ENCODE assay signal across 11 cellular contexts in genomic region chr14:22978873-22979671, GRCh38. TPM values are rescaled to one million over a fixed set of nuclear protein-coding genes. Genes with fewer than 3 reads are reported as not detected.
DNase-seq lines count a peak whose midpoint lies in the region; ATAC-seq, FAIRE-seq and TF ChIP-seq lines count a peak whose summit lies in the region.
"Had no signal": no experiment of that assay in that cellular context is flagged by ENCODE, and none has a peak within 500 bp of the region (broad histone marks: within the 10 kb centered on the region; RNA-seq: fewer than 3 reads in every experiment).

No MANE protein-coding gene starts in this region.

- no peak overlapping the region for H3K56ac ChIP-seq in H9 (ENCODE audit: insufficient read length, low read depth, low read length)

- no peak overlapping the region for H3K18ac ChIP-seq in H9 (ENCODE audit: insufficient read length, low read depth, low read length)

- H4K20me1 ChIP-seq in H9 (ENCODE audit: control insufficient read depth, insufficient read depth, insufficient read length) (peaks cover 3% of the 10 kb centered on the region), keratinocyte (ENCODE audit: control insufficient read depth, extremely low read depth, insufficient read depth, low read length) (peaks cover 2% of the 10 kb centered on the region)

- H4K5ac ChIP-seq in H9 (ENCODE audit: insufficient read length, low read depth, low read length): no peak overlapping the region

- H3K79me1 ChIP-seq in H9 (ENCODE audit: insufficient read depth, low read depth, low read length, poor library complexity, severe bottlenecking): no peaks in the 10 kb centered on the region

- H3K23me2 ChIP-seq in H9 (ENCODE audit: insufficient read length, low read depth, low read length, poor library complexity, severe bottlenecking): peaks cover 17% of the 10 kb centered on the region

- H2BK20ac ChIP-seq in H9 (ENCODE audit: low read depth, low read length, poor library complexity, severe bottlenecking): no peak overlapping the region

- H2AFZ ChIP-seq in H9 (ENCODE audit: low read length) (no peak overlapping the region), keratinocyte (ENCODE audit: control insufficient read depth, low read length) (no peak overlapping the region)

- H3K79me2 ChIP-seq in H9 (ENCODE audit: insufficient read depth, low read length) (0 out of 2 replicates have a peak, but pooled peaks cover 2% of the 10 kb centered on the region), keratinocyte (ENCODE audit: control insufficient read depth, insufficient read depth, low read length) (peaks cover 56% of the 10 kb centered on the region)

- H4K91ac ChIP-seq in H9 (ENCODE audit: insufficient read length, low read depth, low read length): no peak overlapping the region

- FAIRE-seq in keratinocyte (lab: Jason Lieb, UNC): peak; percentile 58

- TF ChIP-seq CTCF in H9 (conservative IDR thresholded peaks at IDR 0.05) (no peak), keratinocyte (optimal IDR thresholded peaks at IDR 0.05 in 1 of 3, IDR thresholded peaks at IDR 0.05 in 1 of 3, conservative IDR thresholded peaks at IDR 0.05 in 1 of 3; ENCODE audit: extremely low read depth in 1 of 3, insufficient read depth in 2 of 3, low read length in 3 of 3) (peak in 1 of 3 experiments; percentile 39)

- no peak overlapping the region; the same call in 1 of the 2 replicates for H3K4ac ChIP-seq in H9 (ENCODE audit: low read depth, low read length)

- no peak overlapping the region for H4K8ac ChIP-seq in H9 (replicated peaks; ENCODE audit: insufficient read length, low read depth, low read length)

- dilution Hi-C loops in keratinocyte (cut with MboI; ENCODE audit: extremely low pct_ligation_motif_present, low sequenced_read_pairs): no loop called here

- no peak for ATAC-seq in GM18511 (IDR thresholded peaks at IDR 0.05; ENCODE audit: unreplicated experiment)
- ATAC-seq in GM19023 (IDR thresholded peaks at IDR 0.05; ENCODE audit: unreplicated experiment): no peak

- H3K27me3 ChIP-seq in H9 (ENCODE audit: insufficient read depth, low read length): no peaks in the 10 kb centered on the region
- no peaks in the 10 kb centered on the region for H3K27me3 ChIP-seq in adipocyte (replicated peaks; ENCODE audit: control insufficient read depth, insufficient read depth, low read length)
- H3K27me3 ChIP-seq in keratinocyte (ENCODE audit: control insufficient read depth, extremely low read depth, insufficient read depth, low read length): no peaks in the 10 kb centered on the region
- H3K27me3 ChIP-seq in subcutaneous abdominal adipose tissue (ENCODE audit: control insufficient read depth in 5 of 5, insufficient read depth in 4 of 5, low read length in 5 of 5): no peaks in the 10 kb centered on the region
- H3K27me3 ChIP-seq: ovary had no signal

- H3K27ac ChIP-seq in H9 (ENCODE audit: insufficient read length, low read depth, low read length): peak overlapping the region; percentile 8
- H3K27ac ChIP-seq in keratinocyte (ENCODE audit: control insufficient read depth, insufficient read depth, low read length): peak overlapping the region; percentile 95
- peak overlapping the region; percentile 79 for H3K27ac ChIP-seq in subcutaneous abdominal adipose tissue (ENCODE audit: low read depth, low read length)

- no peaks in the 10 kb centered on the region; the same call in 1 of the 2 replicates for H3K27me3 Mint-ChIP-seq in H9 (ENCODE audit: low read depth)

- no peak overlapping the region for H2BK15ac ChIP-seq in H9 (ENCODE audit: low read depth, low read length)

- H3K4me3 ChIP-seq in adipocyte (ENCODE audit: low read length) (no peak overlapping the region), keratinocyte (ENCODE audit: control insufficient read depth in 2 of 3, extremely low read depth in 1 of 3, insufficient read depth in 2 of 3, low read depth in 1 of 3, low read length in 3 of 3) (peak overlapping the region; percentile 80 to 99 (median 95)), subcutaneous abdominal adipose tissue (ENCODE audit: low read depth in 1 of 5, low read length in 5 of 5) (no peak overlapping the region)
- H3K4me3 ChIP-seq: ovary had no signal

- H2BK12ac ChIP-seq in H9 (ENCODE audit: insufficient read length, low read depth, low read length): no peak overlapping the region

- peaks cover 0 to 2% of the 10 kb centered on the region in 2 experiments; a peak in 2 of 5 replicates for H3K9me3 Mint-ChIP-seq in H9
- H3K9me3 Mint-ChIP-seq: stimulated activated naive CD8-positive, alpha-beta T cell treated with anti-CD3 and anti-CD28 coated beads, Interleukin-15, Interleukin-2, amounts not matched to agents 100 ng/mL and 50 ng/mL, for 24 hours had no signal

- peaks cover 16 to 56% (median 55%) of the 10 kb centered on the region in 3 experiments; a peak in 6 of 7 replicates for H3K36me3 Mint-ChIP-seq in H9 (ENCODE audit: insufficient read depth in 1 of 3, low read depth in 3 of 3)

- no peak overlapping the region for H2BK120ac ChIP-seq in H9 (ENCODE audit: low read depth, low read length, poor library complexity, severe bottlenecking)

- H2BK5ac ChIP-seq in H9 (ENCODE audit: insufficient read length, low read length): no peak overlapping the region

- H3K4me2 ChIP-seq in H9 (ENCODE audit: insufficient read depth, insufficient read length, low read length) (peak overlapping the region; percentile 96), keratinocyte (ENCODE audit: control insufficient read depth, extremely low read depth, insufficient read depth, low read depth, low read length) (peak overlapping the region; percentile 96)

- H3K23ac ChIP-seq in H9 (ENCODE audit: insufficient read length, low read depth, low read length): no peak overlapping the region

- no peaks in the 10 kb centered on the region for H3K9me1 ChIP-seq in keratinocyte (ENCODE audit: control insufficient read depth, extremely low read depth, insufficient read depth, low read length)

- no peak overlapping the region for H3K14ac ChIP-seq in H9 (ENCODE audit: insufficient read depth, low read length)

- peaks cover 20% of the 10 kb centered on the region for H3K4me1 ChIP-seq in H9 (ENCODE audit: insufficient read depth, low read length)
- H3K4me1 ChIP-seq in adipocyte (ENCODE audit: control insufficient read depth, insufficient read depth, low read length): peaks cover 48% of the 10 kb centered on the region
- peaks cover 49% of the 10 kb centered on the region for H3K4me1 ChIP-seq in keratinocyte (ENCODE audit: control insufficient read depth, extremely low read depth, insufficient read depth, low read length)
- peaks cover 7 to 66% (median 58%) of the 10 kb centered on the region in 5 donors for H3K4me1 ChIP-seq in subcutaneous abdominal adipose tissue (ENCODE audit: control insufficient read depth in 5 of 5, insufficient read depth in 5 of 5, low read length in 5 of 5)

- no peak overlapping the region for H3T11ph ChIP-seq in H9 (ENCODE audit: low read length)

- no CpG with 5 or more reads among the region's 7 CpGs for WGBS in H9 (ENCODE audit: extremely low coverage, insufficient read length, low lambda C conversion rate)

- peaks cover 6% of the 10 kb centered on the region for H3K36me3 ChIP-seq in adipocyte (ENCODE audit: control insufficient read depth, insufficient read depth, low read length, severe bottlenecking)
- H3K36me3 ChIP-seq in keratinocyte (ENCODE audit: control insufficient read depth in 2 of 2, extremely low read depth in 1 of 2, insufficient read depth in 2 of 2, low read length in 2 of 2): peaks cover 21 to 48% of the 10 kb centered on the region in 2 experiments
- H3K36me3 ChIP-seq in subcutaneous abdominal adipose tissue (ENCODE audit: control insufficient read depth in 5 of 5, insufficient read depth in 5 of 5, low read length in 5 of 5): no peaks in the 10 kb centered on the region
- H3K36me3 ChIP-seq: ovary had no signal

- peak overlapping the region; percentile 90 to 100 (median 98); a peak in 6 of 7 replicates for H3K27ac Mint-ChIP-seq in H9

- H3K9me3 ChIP-seq in H9 (ENCODE audit: control insufficient read depth, low read depth, low read length) (no peaks in the 10 kb centered on the region), adipocyte (ENCODE audit: control insufficient read depth, low read length) (no peaks in the 10 kb centered on the region), keratinocyte (ENCODE audit: control insufficient read depth, low read depth, low read length) (no peaks in the 10 kb centered on the region), subcutaneous abdominal adipose tissue (ENCODE audit: control insufficient read depth in 5 of 5, low read length in 5 of 5) (no peaks in the 10 kb centered on the region)
- H3K9me3 ChIP-seq: ovary had no signal

- H3K4me3 Mint-ChIP-seq in H9: peak overlapping the region; percentile 76; a peak in 4 of 5 replicates
- H3K4me3 Mint-ChIP-seq: stimulated activated naive CD8-positive, alpha-beta T cell treated with anti-CD3 and anti-CD28 coated beads, Interleukin-15, Interleukin-2, amounts not matched to agents 100 ng/mL and 50 ng/mL, for 24 hours had no signal

- no peak overlapping the region for H2AK5ac ChIP-seq in H9 (ENCODE audit: insufficient read length, low read length)

- no peak overlapping the region for H3K9ac ChIP-seq in H9 (ENCODE audit: extremely low read depth, insufficient read length, low read length)
- peak overlapping the region; percentile 7 for H3K9ac ChIP-seq in adipocyte (ENCODE audit: low read length)
- peak overlapping the region; percentile 92 for H3K9ac ChIP-seq in keratinocyte (ENCODE audit: control insufficient read depth, extremely low read depth, insufficient read depth, low read length)
- no peak overlapping the region for H3K9ac ChIP-seq in subcutaneous abdominal adipose tissue (ENCODE audit: low read length in 5 of 5)

- H3K4me1 Mint-ChIP-seq in H9: peaks cover 42 to 50% of the 10 kb centered on the region in 2 experiments

- DNase-seq in H9 (no peak), adipocyte (ENCODE audit: low read depth) (no peak), keratinocyte (ENCODE audit: low read depth, low spot score) (peak; percentile 94), AG08395 (ENCODE audit: low spot score) (no peak), NCI-H510A (lab: John Stamatoyannopoulos, UW) (no peak)
- DNase-seq: activated CD8-positive, alpha-beta memory T cell treated with anti-CD3 and anti-CD28 coated beads, Interleukin-2, amount 50 U/mL, for 48 hours had no signal

RNA-seq across cellular contexts. Expression of gene AJUBA, which starts 3.3 kb away (rescaled TPM):
- 44.3 and 44.9 TPM in 2 replicates for total RNA-seq in H9 (2021)
- 128 to 206 TPM (median 157 TPM) in 3 replicates for polyA plus RNA-seq in keratinocyte
- polyA plus RNA-seq in keratinocyte (2011; ENCODE audit: low read depth): 22.0 TPM
- 81.7 and 183 TPM in 2 replicates for polyA plus RNA-seq in keratinocyte (2011; cell fraction: cytosol; rRNA removed)
- polyA plus RNA-seq in keratinocyte (2011; cell fraction: nucleus; rRNA removed): 187 and 224 TPM in 2 replicates
- 93.6 and 129 TPM in 2 replicates for polyA plus RNA-seq in keratinocyte (2012; ENCODE audit: low replicate concordance)
- polyA minus RNA-seq in keratinocyte: 310 to 512 TPM (median 327 TPM) in 3 replicates
- polyA minus RNA-seq in keratinocyte (2011; cell fraction: cytosol; rRNA and poly(A)+ RNA removed): 141 TPM
- polyA minus RNA-seq in keratinocyte (2011; cell fraction: nucleus; rRNA and poly(A)+ RNA removed): 116 and 187 TPM in 2 replicates

RNA-seq across cellular contexts. Expression of gene HAUS4, which starts 22.2 kb away (rescaled TPM):
- total RNA-seq in H9 (2021): 62.7 and 66.3 TPM in 2 replicates
- 16.6 to 25.5 TPM (median 23.6 TPM) in 3 replicates for polyA plus RNA-seq in keratinocyte
- 53.5 TPM for polyA plus RNA-seq in keratinocyte (2011; ENCODE audit: low read depth)
- polyA plus RNA-seq in keratinocyte (2011; cell fraction: cytosol; rRNA removed): 13.2 and 14.7 TPM in 2 replicates
- 14.5 and 18.2 TPM in 2 replicates for polyA plus RNA-seq in keratinocyte (2011; cell fraction: nucleus; rRNA removed)
- 18.4 and 25.0 TPM in 2 replicates for polyA plus RNA-seq in keratinocyte (2012; ENCODE audit: low replicate concordance)
- polyA minus RNA-seq in keratinocyte: 9.4 to 22.7 TPM (median 13.8 TPM) in 3 replicates
- 6.1 TPM for polyA minus RNA-seq in keratinocyte (2011; cell fraction: cytosol; rRNA and poly(A)+ RNA removed)
- polyA minus RNA-seq in keratinocyte (2011; cell fraction: nucleus; rRNA and poly(A)+ RNA removed): 4.1 and 8.9 TPM in 2 replicates

RNA-seq across cellular contexts. Expression of gene C14orf93, which starts 30.9 kb away (rescaled TPM):
- total RNA-seq in H9 (2021): 6.9 and 8.2 TPM in 2 replicates
- polyA plus RNA-seq in keratinocyte: 6.4 to 8.5 TPM (median 7.7 TPM) in 3 replicates
- 2.1 TPM for polyA plus RNA-seq in keratinocyte (2011; ENCODE audit: low read depth)
- polyA plus RNA-seq in keratinocyte (2011; cell fraction: cytosol; rRNA removed): 5.7 and 7.2 TPM in 2 replicates
- polyA plus RNA-seq in keratinocyte (2011; cell fraction: nucleus; rRNA removed): 7.3 and 12.4 TPM in 2 replicates
- 4.2 and 6.3 TPM in 2 replicates for polyA plus RNA-seq in keratinocyte (2012; ENCODE audit: low replicate concordance)
- 4.7 to 15.0 TPM (median 14.0 TPM) in 3 replicates for polyA minus RNA-seq in keratinocyte
- 2.7 TPM for polyA minus RNA-seq in keratinocyte (2011; cell fraction: cytosol; rRNA and poly(A)+ RNA removed)
- polyA minus RNA-seq in keratinocyte (2011; cell fraction: nucleus; rRNA and poly(A)+ RNA removed): 1.9 and 2.9 TPM in 2 replicates

RNA-seq across cellular contexts. Expression of gene PRMT5, which starts 49.9 kb away (rescaled TPM):
- total RNA-seq in H9 (2021): 141 and 147 TPM in 2 replicates
- 241 to 271 TPM (median 266 TPM) in 3 replicates for polyA plus RNA-seq in keratinocyte
- polyA plus RNA-seq in keratinocyte (2011; ENCODE audit: low read depth): 72.9 TPM
- polyA plus RNA-seq in keratinocyte (2011; cell fraction: cytosol; rRNA removed): 202 and 233 TPM in 2 replicates
- 242 and 322 TPM in 2 replicates for polyA plus RNA-seq in keratinocyte (2011; cell fraction: nucleus; rRNA removed)
- polyA plus RNA-seq in keratinocyte (2012; ENCODE audit: low replicate concordance): 114 and 250 TPM in 2 replicates
- 276 to 326 TPM (median 308 TPM) in 3 replicates for polyA minus RNA-seq in keratinocyte
- 151 TPM for polyA minus RNA-seq in keratinocyte (2011; cell fraction: cytosol; rRNA and poly(A)+ RNA removed)
- polyA minus RNA-seq in keratinocyte (2011; cell fraction: nucleus; rRNA and poly(A)+ RNA removed): 80.1 and 161 TPM in 2 replicates

RNA-seq across cellular contexts. Expression of gene PSMB5, which starts 55.6 kb away (rescaled TPM):
- total RNA-seq in H9 (2021): 252 and 253 TPM in 2 replicates
- 285 to 349 TPM (median 292 TPM) in 3 replicates for polyA plus RNA-seq in keratinocyte
- polyA plus RNA-seq in keratinocyte (2011; ENCODE audit: low read depth): 57.4 TPM
- 249 and 261 TPM in 2 replicates for polyA plus RNA-seq in keratinocyte (2011; cell fraction: cytosol; rRNA removed)
- 195 and 203 TPM in 2 replicates for polyA plus RNA-seq in keratinocyte (2011; cell fraction: nucleus; rRNA removed)
- polyA plus RNA-seq in keratinocyte (2012; ENCODE audit: low replicate concordance): 178 and 212 TPM in 2 replicates
- 128 to 263 TPM (median 217 TPM) in 3 replicates for polyA minus RNA-seq in keratinocyte
- 240 TPM for polyA minus RNA-seq in keratinocyte (2011; cell fraction: cytosol; rRNA and poly(A)+ RNA removed)
- polyA minus RNA-seq in keratinocyte (2011; cell fraction: nucleus; rRNA and poly(A)+ RNA removed): 73.9 and 89.0 TPM in 2 replicates

Comparison
In these comparisons a context has a peak if more than half of its experiments do, and no peak if none do; other contexts are left out.
1. H3K27ac ChIP-seq: peak in every context shown above with its lines; median percentile 95 in keratinocyte; 79 in subcutaneous abdominal adipose tissue; 8 in H9.
2. H3K9ac ChIP-seq: peak in adipocyte (single experiment) and keratinocyte (single experiment); none in H9 (single experiment) and subcutaneous abdominal adipose tissue (0 of 5).
3. H3K4me3 ChIP-seq: peak in keratinocyte (3 of 3); none in adipocyte (single experiment) and subcutaneous abdominal adipose tissue (0 of 5).